In the genomic region with DNA sequence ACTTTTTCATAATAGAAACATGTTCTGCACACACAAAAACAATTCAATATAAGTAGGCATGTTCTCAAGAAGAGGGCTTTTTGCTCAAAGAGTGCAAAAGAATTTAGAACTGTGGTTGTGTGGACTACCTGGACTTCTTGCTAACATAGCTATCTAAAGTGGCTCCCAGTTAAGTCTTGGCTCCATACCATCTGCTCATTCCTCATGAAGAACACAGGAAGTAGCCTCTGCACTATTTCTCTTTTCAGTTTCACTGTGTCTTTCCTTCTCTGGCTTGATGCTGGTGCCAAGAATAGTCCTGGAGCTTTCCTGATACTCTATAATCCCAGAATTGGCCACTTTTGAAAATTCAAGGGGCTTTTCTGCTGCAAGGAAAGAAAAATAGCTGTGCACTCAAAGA, we compare ENCODE assay signal across 28 cellular contexts.
"Had no signal": no experiment of that assay in that cellular context is flagged by ENCODE, and none has a peak within 500 bp of the region (broad histone marks: within the 10 kb centered on the region; RNA-seq: fewer than 3 reads in every experiment).

No MANE protein-coding gene starts in this region.

- H3K27me3 ChIP-seq: esophagus muscularis mucosa, gastroesophageal sphincter, heart right ventricle had no signal

- H3K36me3 ChIP-seq: esophagus muscularis mucosa, gastroesophageal sphincter, heart right ventricle had no signal

- H3K27ac ChIP-seq: esophagus muscularis mucosa, gastroesophageal sphincter, heart right ventricle, VCaP had no signal

- H3K4me3 ChIP-seq: esophagus muscularis mucosa, gastroesophageal sphincter, heart right ventricle had no signal

- H3K9me3 ChIP-seq: esophagus muscularis mucosa, gastroesophageal sphincter, heart right ventricle had no signal

- H3K4me1 ChIP-seq: esophagus muscularis mucosa, gastroesophageal sphincter had no signal

- DNase-seq: activated CD4-positive, alpha-beta memory T cell treated with anti-CD3 and anti-CD28 coated beads, Interleukin-2, amount 10 ng/mL, durations not matched to agents 7 days and 5 days; activated CD4-positive, alpha-beta T cell treated with anti-CD3 and anti-CD28 coated beads for 1 hour; activated CD4-positive, alpha-beta T cell treated with anti-CD3 and anti-CD28 coated beads for 4 hours; activated CD4-positive, alpha-beta T cell treated with anti-CD3 and anti-CD28 coated beads, Interleukin-2, amount 10 ng/mL, durations not matched to agents 7 days and 5 days; activated CD4-positive, alpha-beta T cell treated with anti-CD3 and anti-CD28 coated beads, Interleukin-2, amount 50 U/mL, for 4 hours; activated CD8-positive, alpha-beta memory T cell treated with anti-CD3 and anti-CD28 coated beads, Interleukin-2, amount 50 U/mL, for 48 hours; activated effector memory CD4-positive, alpha-beta T cell treated with Interleukin-2 at 50 U/mL for 16 hours; activated gamma-delta T cell treated with Interleukin-2 at 50 U/mL for 16 hours; activated naive CD4-positive, alpha-beta T cell treated with anti-CD3 and anti-CD28 coated beads, Interleukin-2, amount 50 U/mL, for 16 hours; activated naive CD4-positive, alpha-beta T cell treated with Interleukin-2 at 50 U/mL for 16 hours; activated T-cell treated with anti-CD3 and anti-CD28 coated beads for 4 hours; activated T-cell treated with anti-CD3 and anti-CD28 coated beads, Interleukin-2, amount 50 U/mL, for 24 hours; amniotic stem cell; anterior cingulate cortex; caudate nucleus; cortex of kidney; dermis blood vessel endothelial cell; effector CD4-positive, alpha-beta T cell; effector memory CD8-positive, alpha-beta T cell; erythroblast; foreskin melanocyte; heart right ventricle; T-helper 1 cell; T-helper 17 cell; T1000 had no signal
